10 cellular contexts compared by ENCODE assay signal in genomic region chr4:169167958-169168357, GRCh38.
A peak's percentile ranks its signal among the peaks of the same experiment; 100 is the strongest.
DNase-seq lines count a peak whose midpoint lies in the region; ATAC-seq and TF ChIP-seq lines count a peak whose summit lies in the region.
"Had no signal": no experiment of that assay in that cellular context is flagged by ENCODE, and none has a peak within 500 bp of the region (broad histone marks: within the 10 kb centered on the region; RNA-seq: fewer than 3 reads in every experiment).

No MANE protein-coding gene starts in this region.

- intact Hi-C loops in natural killer cell (cut with micrococcal nuclease): no loop called here
- intact Hi-C loops in posterior cingulate gyrus (cut with DNase I): no loop called here

- no peaks in the 10 kb centered on the region for H3K9me3 Mint-ChIP-seq in natural killer cell
- H3K9me3 Mint-ChIP-seq: T-helper 1 cell treated with Interleukin-12 subunit alpha and Interleukin-12 subunit beta and Interleukin-4 antibody, amounts not matched to agents 30 μg/mL and 1 μg/mL, for 36 hours had no signal

- H3K27ac ChIP-seq in suprapubic skin: no peak overlapping the region

- no peak for DNase-seq in natural killer cell
- no peak for DNase-seq in posterior cingulate gyrus
- DNase-seq in activated CD8-positive, alpha-beta memory T cell treated with anti-CD3 and anti-CD28 coated beads for 24 hours: no peak
- no peak for DNase-seq in suprapubic skin (ENCODE audit: low spot score in 2 of 2)
- DNase-seq: H7, MM.1S had no signal

- H3K9me3 ChIP-seq in suprapubic skin: no peaks in the 10 kb centered on the region

- H3K27me3 ChIP-seq in suprapubic skin: no peaks in the 10 kb centered on the region

- no peaks in the 10 kb centered on the region for H3K36me3 ChIP-seq in suprapubic skin

- no peak for TF ChIP-seq EP300 in suprapubic skin (IDR thresholded peaks at IDR 0.05)

- H3K4me3 Mint-ChIP-seq in natural killer cell: no peak overlapping the region
- H3K4me3 Mint-ChIP-seq: T-helper 1 cell treated with Interleukin-12 subunit alpha and Interleukin-12 subunit beta and Interleukin-4 antibody, amounts not matched to agents 30 μg/mL and 1 μg/mL, for 36 hours had no signal

- ATAC-seq in GM18907 (IDR thresholded peaks at IDR 0.05; ENCODE audit: unreplicated experiment): peak; percentile 96
- ATAC-seq in GM21576 (IDR thresholded peaks at IDR 0.05; ENCODE audit: unreplicated experiment): peak; percentile 90
- ATAC-seq in HG03103 (IDR thresholded peaks at IDR 0.05; ENCODE audit: low read depth, unreplicated experiment): peak; percentile 86
- peak; percentile 46 to 68 (median 49) for ATAC-seq in natural killer cell

- peaks cover 8 to 15% of the 10 kb centered on the region in 2 donors for H3K4me1 Mint-ChIP-seq in natural killer cell

- H3K27ac Mint-ChIP-seq in natural killer cell: peak overlapping the region in 1 of 2 donors; percentile 17
- H3K27ac Mint-ChIP-seq: T-helper 1 cell treated with Interleukin-12 subunit alpha and Interleukin-12 subunit beta and Interleukin-4 antibody, amounts not matched to agents 30 μg/mL and 1 μg/mL, for 36 hours had no signal

- no peak for TF ChIP-seq POLR2A in suprapubic skin (IDR thresholded peaks at IDR 0.05)

- no peaks in the 10 kb centered on the region for H3K36me3 Mint-ChIP-seq in natural killer cell

- no peak overlapping the region for H3K4me3 ChIP-seq in suprapubic skin

- H3K4me1 ChIP-seq in suprapubic skin: peaks cover 2% of the 10 kb centered on the region

- no peak for TF ChIP-seq CTCF in natural killer cell (IDR thresholded peaks at IDR 0.05)
- no peak for TF ChIP-seq CTCF in suprapubic skin (IDR thresholded peaks at IDR 0.05)

- peaks cover 3 to 18% of the 10 kb centered on the region in 2 donors for H3K27me3 Mint-ChIP-seq in natural killer cell (ENCODE audit: low read depth in 2 of 2)
